ENCODE assay signal across 8 cellular contexts in the genomic region with DNA sequence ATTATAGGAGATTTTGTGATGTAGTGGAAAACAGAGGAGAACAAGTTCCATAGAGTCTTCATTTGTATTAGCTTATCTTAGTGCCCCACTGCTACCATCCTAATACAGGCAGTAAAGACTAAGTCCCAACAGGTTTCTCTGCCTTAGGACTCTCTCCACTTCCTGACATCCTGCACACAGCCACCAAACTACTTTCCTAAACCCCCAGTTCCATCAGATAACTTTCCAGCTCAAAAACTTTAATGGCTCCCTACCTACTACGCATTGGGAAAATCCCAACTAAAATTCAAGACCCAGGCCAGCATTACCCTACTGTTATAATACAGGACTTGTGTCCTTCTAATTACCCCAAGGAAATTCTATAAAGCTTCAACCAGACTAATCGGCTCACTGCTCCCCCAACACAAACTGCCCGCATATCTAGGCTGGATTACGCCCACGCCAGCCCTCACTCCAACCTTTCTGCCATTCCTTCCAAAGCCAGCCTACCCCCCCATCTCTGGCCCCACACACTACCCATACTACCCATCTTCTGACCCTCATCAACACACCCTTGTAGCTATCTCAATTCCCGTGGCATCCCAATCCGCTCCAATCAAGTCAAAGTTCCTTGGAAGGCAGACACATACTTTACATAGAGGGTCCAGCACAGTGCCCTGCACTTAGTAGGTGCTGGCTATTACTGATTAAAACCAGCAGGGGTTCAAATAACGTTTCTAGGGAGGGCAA. TPM values are rescaled to one million over a fixed set of nuclear protein-coding genes. Genes with fewer than 3 reads are reported as not detected.
DNase-seq lines count a peak whose midpoint lies in the region; ATAC-seq and TF ChIP-seq lines count a peak whose summit lies in the region.

No MANE protein-coding gene starts in this region.

- CTCF ChIA-PET in Calu3 (lab: Charles Lee), result interaction anchor here (1.2 kb wide), 1 partner anchor 56 kb away, joined by 3 read pairs; no protein-coding TSS in a partner anchor

- H3K23ac ChIP-seq in neuronal stem cell (ENCODE audit: low read depth, low read length, poor library complexity), result no peak overlapping the region

- H3K4me3 ChIP-seq in MG63, result peak overlapping the region; percentile 78
- peak overlapping the region; percentile 91 to 95 for H3K4me3 ChIP-seq in neuronal stem cell (ENCODE audit: low read length in 2 of 2)

- H3K9ac ChIP-seq in neuronal stem cell (ENCODE audit: low read depth, low read length, poor library complexity), result no peak overlapping the region

- H4K8ac ChIP-seq in neuronal stem cell (ENCODE audit: low read depth, low read length), result no peak overlapping the region

- ATAC-seq in HG02759 (IDR thresholded peaks at IDR 0.05; ENCODE audit: unreplicated experiment), result no peak

- H3K9me3 ChIP-seq in MG63 (no peaks in the 10 kb centered on the region), neuronal stem cell (replicated peaks in 1 of 2; ENCODE audit: control insufficient read depth in 2 of 2, insufficient read depth in 1 of 2, low read depth in 1 of 2, low read length in 2 of 2) (no peaks in the 10 kb centered on the region)

- no peak for TF ChIP-seq CTCF in Calu3 (IDR thresholded peaks at IDR 0.05; ENCODE audit: unreplicated experiment)

- H3K27me3 ChIP-seq in MG63 (no peaks in the 10 kb centered on the region), neuronal stem cell (ENCODE audit: control insufficient read depth in 3 of 3, insufficient read depth in 3 of 3, low read depth in 1 of 3, low read length in 3 of 3) (no peaks in the 10 kb centered on the region)

- no TSS peak for BruUV-seq in Calu3 (replicated peaks; lab: Mats Ljungman, UMichigan)

- no peak overlapping the region for H2BK15ac ChIP-seq in neuronal stem cell (ENCODE audit: low read length)

- H3K36me3 Mint-ChIP-seq in Calu3 (ENCODE audit: insufficient read depth, unreplicated experiment), result peaks cover 32% of the 10 kb centered on the region

- WGBS in neuronal stem cell (ENCODE audit: extremely low coverage in 2 of 2, insufficient read length in 2 of 2, insufficient replicate concordance in 1 of 2), 2 donors, result no CpG with 5 or more reads among the region's 8 CpGs

- peaks cover 34% of the 10 kb centered on the region for H3K4me1 Mint-ChIP-seq in Calu3 (ENCODE audit: low read depth, unreplicated experiment)

- intact Hi-C loops in Calu3 (cut with micrococcal nuclease; ENCODE audit: unreplicated experiment), result no loop called here

- peaks cover 11% of the 10 kb centered on the region for H3K79me1 ChIP-seq in neuronal stem cell (ENCODE audit: low read depth, low read length)

- H3K27me3 Mint-ChIP-seq in Calu3 (ENCODE audit: unreplicated experiment), result no peaks in the 10 kb centered on the region

- H3K4me1 ChIP-seq in neuronal stem cell (ENCODE audit: control insufficient read depth in 2 of 2, insufficient read depth in 1 of 2, low read depth in 1 of 2, low read length in 2 of 2), result peaks cover 9 to 10% of the 10 kb centered on the region in 2 donors

- peak overlapping the region; percentile 30 for H3K27ac Mint-ChIP-seq in Calu3 (ENCODE audit: unreplicated experiment)

- no peak overlapping the region for H2BK5ac ChIP-seq in neuronal stem cell (ENCODE audit: low read length)

- DNase-seq in Calu3, result no peak
- DNase-seq in MG63, result peak; percentile 45
- peak; percentile 49 for DNase-seq in ecto neural progenitor cell (ENCODE audit: low spot score)
- DNase-seq in neuronal stem cell (ENCODE audit: low spot score), result no peak
- no peak for DNase-seq in NCI-H774 (lab: John Stamatoyannopoulos, UW)
- no peak for DNase-seq in NK-92 treated with Interleukin-12 subunit alpha and Interleukin-12 subunit beta, amount 100 ng/mL, for 24 hours (lab: John Stamatoyannopoulos, UW)
- no peak for DNase-seq in NCI-H2171 (lab: John Stamatoyannopoulos, UW)

- H2BK120ac ChIP-seq in neuronal stem cell (ENCODE audit: low read depth, low read length), result no peak overlapping the region

- H2AFZ ChIP-seq in neuronal stem cell (ENCODE audit: low read length), result peak overlapping the region; percentile 96

- H3K14ac ChIP-seq in neuronal stem cell (ENCODE audit: low read length), result no peak overlapping the region

- H2BK12ac ChIP-seq in neuronal stem cell (ENCODE audit: low read length), result no peak overlapping the region

- H4K91ac ChIP-seq in neuronal stem cell (ENCODE audit: low read depth, low read length, poor library complexity), result no peak overlapping the region

- H2AK5ac ChIP-seq in neuronal stem cell (ENCODE audit: low read depth, low read length), result no peak overlapping the region

- H3K9me3 Mint-ChIP-seq in Calu3 (ENCODE audit: low read depth, unreplicated experiment), result no peaks in the 10 kb centered on the region

- H3K36me3 ChIP-seq in MG63 (peaks cover 20% of the 10 kb centered on the region), neuronal stem cell (replicated peaks in 1 of 2; ENCODE audit: control insufficient read depth in 2 of 2, insufficient read depth in 2 of 2, low read length in 2 of 2) (peaks cover 0 to 21% of the 10 kb centered on the region in 2 donors)

- H3K4me2 ChIP-seq in neuronal stem cell (ENCODE audit: insufficient read depth, low read length, poor library complexity, severe bottlenecking), result peak overlapping the region; percentile 95

- no peak overlapping the region for H3K18ac ChIP-seq in neuronal stem cell (ENCODE audit: low read length)

- H3K4ac ChIP-seq in neuronal stem cell (ENCODE audit: low read length), result no peak overlapping the region

- peak overlapping the region; percentile 76 for H3K4me3 Mint-ChIP-seq in Calu3 (ENCODE audit: low read depth, unreplicated experiment)

- no peak overlapping the region for H3K27ac ChIP-seq in neuronal stem cell (replicated peaks; ENCODE audit: low read length)

RNA-seq across cellular contexts. Expression of a gene that starts 1.4 kb away (rescaled TPM):
- total RNA-seq in Calu3 (2022), result 30.6 and 31.7 TPM in 2 replicates
- 27.1 and 30.4 TPM in 2 replicates for total RNA-seq in MG63 (2014; rRNA removed; shearing (Covaris generic); ENCODE audit: low replicate concordance)
- polyA plus RNA-seq in neuronal stem cell (2013, experiment 1 of 2), result 15.4 TPM
- 14.6 TPM for polyA plus RNA-seq in neuronal stem cell (2013, experiment 2 of 2)

RNA-seq across cellular contexts. Expression of a gene that starts 20.4 kb away (rescaled TPM):
- total RNA-seq in Calu3 (2022), result 33.1 and 37.4 TPM in 2 replicates
- total RNA-seq in MG63 (2014; rRNA removed; shearing (Covaris generic); ENCODE audit: low replicate concordance), result 19.5 and 26.3 TPM in 2 replicates
- polyA plus RNA-seq in neuronal stem cell (2013, experiment 1 of 2), result 39.9 TPM
- 39.8 TPM for polyA plus RNA-seq in neuronal stem cell (2013, experiment 2 of 2)

Comparison
In these comparisons a context has a peak if more than half of its experiments do, and no peak if none do; other contexts are left out.
1. DNase-seq: peak in MG63 (single experiment) and ecto neural progenitor cell (single experiment); none in Calu3 (single experiment), neuronal stem cell (single experiment), NCI-H774 (single experiment), NK-92 treated with Interleukin-12 subunit alpha and Interleukin-12 subunit beta, amount 100 ng/mL, for 24 hours (single experiment) and NCI-H2171 (single experiment).